ENCODE assay signal across 10 cellular contexts in the genomic region with DNA sequence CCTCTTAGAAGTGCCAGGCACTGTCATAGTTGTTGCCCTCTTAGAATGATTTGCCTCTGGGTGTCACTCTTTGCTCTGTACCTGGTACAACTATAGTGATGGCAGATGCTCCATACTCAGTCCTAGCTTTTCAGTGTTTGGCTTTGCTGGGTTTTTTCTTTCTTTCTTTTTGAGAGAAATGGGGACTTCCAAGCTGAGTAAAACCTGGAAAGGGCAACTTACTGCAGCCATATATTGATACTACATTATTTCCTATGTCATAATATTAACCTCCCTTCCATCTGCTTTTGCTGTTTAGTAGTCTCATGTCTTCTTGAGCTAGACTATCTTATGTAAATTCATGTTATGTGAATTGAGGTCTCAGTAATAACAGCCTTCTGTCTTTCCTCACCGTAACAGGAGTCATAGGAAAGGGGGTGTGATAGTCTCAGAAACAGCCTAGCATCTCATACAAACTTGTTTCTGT. TPM values are rescaled to one million over a fixed set of nuclear protein-coding genes. Genes with fewer than 3 reads are reported as not detected.
DNase-seq lines count a peak whose midpoint lies in the region; ATAC-seq, FAIRE-seq and TF ChIP-seq lines count a peak whose summit lies in the region.
"Had no signal": no experiment of that assay in that cellular context is flagged by ENCODE, and none has a peak within 500 bp of the region (broad histone marks: within the 10 kb centered on the region; RNA-seq: fewer than 3 reads in every experiment).

No MANE protein-coding gene starts in this region.

- H3K36me3 ChIP-seq in GM12878 (ENCODE audit: control insufficient read depth in 2 of 2, insufficient read depth in 2 of 2, low read length in 1 of 2) (no peaks in the 10 kb centered on the region), psoas muscle (ENCODE audit: insufficient read depth in 1 of 2, low read depth in 1 of 2) (no peaks in the 10 kb centered on the region)

- BruUV-seq in GM12878 (replicated peaks; lab: Mats Ljungman, UMichigan): no TSS peak

- TF ChIP-seq CTCF in GM12878 (IDR thresholded peaks at IDR 0.05 in 2 of 3, conservative IDR thresholded peaks at IDR 0.05 in 1 of 3; ENCODE audit: control insufficient read depth in 2 of 3, extremely low read depth in 1 of 3, insufficient read depth in 1 of 3, low read depth in 3 of 3, low read length in 3 of 3) (peak in 1 of 3 experiments; percentile 13; a peak in 1 of 6 replicates), psoas muscle (IDR thresholded peaks at IDR 0.05) (no peak)

- no peaks in the 10 kb centered on the region for H3K27me3 ChIP-seq in GM12878 (replicated peaks in 1 of 2; ENCODE audit: control insufficient read depth in 2 of 2, insufficient read depth in 2 of 2, low read length in 1 of 2)
- H3K27me3 ChIP-seq in psoas muscle (ENCODE audit: insufficient read depth in 3 of 3, low read length in 2 of 3): no peaks in the 10 kb centered on the region

- in situ Hi-C loops in GM12878 (cut with MboI): no loop called here

- peak; percentile 57; the same call in 1 of the 2 replicates for TF ChIP-seq RAD21 in GM12878 (IDR thresholded peaks at IDR 0.05; ENCODE audit: insufficient read depth, low read depth, low read length)

- H3K27ac ChIP-seq in GM12878 (ENCODE audit: control insufficient read depth, insufficient read depth) (peak overlapping the region; percentile 24), psoas muscle (no peak overlapping the region)

- WGBS in GM12878 (ENCODE audit: insufficient coverage, insufficient replicate concordance, low lambda C conversion rate, missing lambda C conversion rate): 7% methylated on average over 1 of the region's 1 CpG
- 94 to 100% (median 95%) methylated on average over 1 of the region's 1 CpG for WGBS in psoas muscle, 3 donors

- no peaks in the 10 kb centered on the region for H3K79me2 ChIP-seq in GM12878 (ENCODE audit: control insufficient read depth, insufficient read depth, low read length)

- CTCF ChIA-PET in GM12878 (lab: Yijun Ruan, JAX): interaction anchor here (0.7 to 1.7 kb wide), 9 partner anchors 12 to 225 kb away, joined by 3 to 5 read pairs (median 4); no protein-coding TSS in a partner anchor

- H3K4me1 ChIP-seq in GM12878 (ENCODE audit: control insufficient read depth, insufficient read depth, low read length) (peaks cover 26% of the 10 kb centered on the region), psoas muscle (no peaks in the 10 kb centered on the region)

- H4K20me1 ChIP-seq in GM12878 (ENCODE audit: control insufficient read depth, insufficient read depth): no peaks in the 10 kb centered on the region

- no peak for TF ChIP-seq POLR2A in GM12878 (IDR thresholded peaks at IDR 0.05; ENCODE audit: low read depth, low read length)

- SMC1A ChIA-PET in GM12878 (lab: Charles Lee; ENCODE audit: uncharacterized antibody, unreplicated experiment): interaction anchor here (1.0 to 2.6 kb wide), 7 partner anchors 14 to 44 kb away, joined by 3 to 10 read pairs (median 5); no protein-coding TSS in a partner anchor

- intact Hi-C loops in GM12878 (cut with micrococcal nuclease; ENCODE audit: unreplicated experiment): no loop called here
- intact Hi-C loops in psoas muscle (cut with DNase I): no loop called here

- peak; percentile 72 for FAIRE-seq in GM12878 (lab: Jason Lieb, UNC)

- RAD21 ChIA-PET in GM12878 (lab: Charles Lee; ENCODE audit: unreplicated experiment): interaction anchor here (0.6 to 3.4 kb wide), 9 partner anchors 17 to 194 kb away, joined by 3 to 14 read pairs (median 3); no protein-coding TSS in a partner anchor

- ATAC-seq in GM18858 (IDR thresholded peaks at IDR 0.05; ENCODE audit: unreplicated experiment) (peak; percentile 65), GM21360 (IDR thresholded peaks at IDR 0.05; ENCODE audit: unreplicated experiment) (peak; percentile 67), HG02981 (IDR thresholded peaks at IDR 0.05; ENCODE audit: unreplicated experiment) (peak; percentile 57), GM12878 (peak; percentile 93), psoas muscle (no peak)

- H3K9ac ChIP-seq in GM12878 (ENCODE audit: control insufficient read depth, insufficient read depth, low read length): no peak overlapping the region

- peak overlapping the region; percentile 4; the same call in 1 of the 2 replicates for H3K4me2 ChIP-seq in GM12878 (ENCODE audit: control insufficient read depth, insufficient read depth)

- H3K4me3 ChIP-seq in GM12878: no peak overlapping the region
- H3K4me3 ChIP-seq in psoas muscle: no peak overlapping the region

- TF ChIP-seq EP300 in GM12878 (IDR thresholded peaks at IDR 0.05; ENCODE audit: borderline replicate concordance in 1 of 2, control insufficient read depth in 1 of 2, low read depth in 2 of 2, low read length in 2 of 2): no peak

- POLR2A ChIA-PET in GM12878 (lab: Charles Lee): interaction anchor here (1.7 kb wide), 1 partner anchor 18 kb away, joined by 6 read pairs; no protein-coding TSS in a partner anchor

- peak overlapping the region; percentile 23; the same call in 1 of the 2 replicates for H2AFZ ChIP-seq in GM12878 (ENCODE audit: control insufficient read depth, low read depth, low read length)

- DNase-seq in GM12878 (ENCODE audit: low read depth, low spot score) (peak; percentile 40), psoas muscle (no peak), NCI-H345 treated with DMSO at 0.1 percent for 48 hours (lab: John Stamatoyannopoulos, UW; ENCODE audit: unreplicated experiment) (no peak), cerebellum (ENCODE audit: low spot score) (no peak)
- DNase-seq: cerebellar nuclear complex, COR-L47, NCI-H1092 had no signal

- peaks cover 4% of the 10 kb centered on the region; the same call in 2 of the 3 replicates for H3K9me3 ChIP-seq in GM12878 (replicated peaks; ENCODE audit: control insufficient read depth, insufficient read depth, low read length)
- H3K9me3 ChIP-seq in psoas muscle: peaks cover 3% of the 10 kb centered on the region

TF ChIP-seq in GM12878, 131 proteins besides CTCF, POLR2A, EP300 and RAD21 (continues in another document):
- TF ChIP-seq CREM (IDR thresholded peaks at IDR 0.05; ENCODE audit: low read depth) (peak; percentile 60; the same call in 1 of the 2 replicates), BCL11A (IDR thresholded peaks at IDR 0.05; ENCODE audit: low read depth, low read length) (no peak; the same call in 1 of the 2 replicates), ZNF217 (IDR thresholded peaks at IDR 0.05) (no peak), ZNF622 (IDR thresholded peaks at IDR 0.05) (no peak), NR2C1 (IDR thresholded peaks at IDR 0.05) (no peak), MEF2B (IDR thresholded peaks at IDR 0.05; ENCODE audit: partially characterized antibody, poor library complexity, severe bottlenecking) (no peak), MXI1 (IDR thresholded peaks at IDR 0.05; ENCODE audit: low read depth, low read length) (no peak)
- TF ChIP-seq, protein P1, sequence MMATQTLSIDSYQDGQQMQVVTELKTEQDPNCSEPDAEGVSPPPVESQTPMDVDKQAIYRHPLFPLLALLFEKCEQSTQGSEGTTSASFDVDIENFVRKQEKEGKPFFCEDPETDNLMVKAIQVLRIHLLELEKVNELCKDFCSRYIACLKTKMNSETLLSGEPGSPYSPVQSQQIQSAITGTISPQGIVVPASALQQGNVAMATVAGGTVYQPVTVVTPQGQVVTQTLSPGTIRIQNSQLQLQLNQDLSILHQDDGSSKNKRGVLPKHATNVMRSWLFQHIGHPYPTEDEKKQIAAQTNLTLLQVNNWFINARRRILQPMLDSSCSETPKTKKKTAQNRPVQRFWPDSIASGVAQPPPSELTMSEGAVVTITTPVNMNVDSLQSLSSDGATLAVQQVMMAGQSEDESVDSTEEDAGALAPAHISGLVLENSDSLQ (IDR thresholded peaks at IDR 0.05): no peak

RNA-seq across cellular contexts. Expression of a gene that starts 49.0 kb away (rescaled TPM):
- total RNA-seq in GM12878 (2013; cell fraction: nucleolus; rRNA removed): 12.6 and 12.7 TPM in 2 replicates
- total RNA-seq in GM12878 (2014; rRNA removed): 5.1 and 7.8 TPM in 2 replicates
- total RNA-seq in GM12878 (2014; rRNA removed; fragmentation: Illumina TruSeq; extraction: Trizol): 9.3 and 9.7 TPM in 2 replicates
- 8.7 and 10.0 TPM in 2 replicates for total RNA-seq in GM12878 (2021)
- 1.2 TPM for polyA plus RNA-seq in GM12878 (2011; ENCODE audit: low read depth)
- 0.46 and 0.62 TPM in 2 replicates for polyA plus RNA-seq in GM12878 (2011; rRNA removed)
- 0.30 and 0.39 TPM in 2 replicates for polyA plus RNA-seq in GM12878 (2011; cell fraction: cytosol; rRNA removed)
- 0.78 and 0.82 TPM in 2 replicates for polyA plus RNA-seq in GM12878 (2011; cell fraction: nucleus; rRNA removed)
- polyA plus RNA-seq in GM12878 (2012): 1.7 and 2.6 TPM in 2 replicates
- 8.8 and 10.3 TPM in 2 replicates for polyA plus RNA-seq in GM12878 (2014; fragmentation: Illumina TruSeq; extraction: Trizol)
- 1 to 10 TPM; 1.1 to 2.0 TPM for polyA plus RNA-seq in GM12878 (2014; fragmentation: Nextera tagmentation; extraction: Ambion mirVana)
- polyA plus RNA-seq in GM12878 (2014; rRNA removed): 4.7 and 5.4 TPM in 2 replicates
- polyA plus RNA-seq in GM12878 (2016; fragmentation: Nextera tagmentation; extraction: Ambion mirVana): 1 to 10 TPM; 6.6 to 7.2 TPM
- 0.21 and 0.80 TPM in 2 replicates for polyA minus RNA-seq in GM12878 (2011; rRNA and poly(A)+ RNA removed)
- 1.2 TPM in 1 of 2 replicates, not detected in the other for polyA minus RNA-seq in GM12878 (2011; cell fraction: cytosol; rRNA and poly(A)+ RNA removed)
- polyA minus RNA-seq in GM12878 (2011; cell fraction: nucleus; rRNA and poly(A)+ RNA removed): 0.73 and 1.5 TPM in 2 replicates
- 1 to 10 TPM in 1 of 4 donors, under 1 TPM in 3; 0.69 to 2.3 (median 0.81) TPM for total RNA-seq in psoas muscle
- 1 to 10 TPM in 1 of 3 donors, under 1 TPM in 2; 0.41 to 1.3 (median 0.47) TPM for polyA plus RNA-seq in psoas muscle
- 3.9 TPM for total RNA-seq in cerebellum

RNA-seq across cellular contexts. Expression of a gene that starts 49.1 kb away (rescaled TPM):
- total RNA-seq in GM12878 (2013; cell fraction: nucleolus; rRNA removed): 4.8 and 5.0 TPM in 2 replicates
- total RNA-seq in GM12878 (2014; rRNA removed) (8.7 and 14.2 TPM in 2 replicates), GM12878 (2014; rRNA removed; fragmentation: Illumina TruSeq; extraction: Trizol) (4.5 and 4.7 TPM in 2 replicates), GM12878 (2021) (4.8 and 5.1 TPM in 2 replicates), psoas muscle (under 1 TPM; 0.50 to 0.77 (median 0.66) TPM), cerebellum (0.18 TPM)
- 1.4 TPM for polyA plus RNA-seq in GM12878 (2011; ENCODE audit: low read depth)
- polyA plus RNA-seq in GM12878 (2011; rRNA removed) (0.32 and 0.38 TPM in 2 replicates), GM12878 (2014; fragmentation: Illumina TruSeq; extraction: Trizol) (3.4 and 5.1 TPM in 2 replicates), GM12878 (2014; fragmentation: Nextera tagmentation; extraction: Ambion mirVana) (1 to 10 TPM; 7.9 to 8.9 TPM), GM12878 (2014; rRNA removed) (6.0 and 6.9 TPM in 2 replicates), GM12878 (2016; fragmentation: Nextera tagmentation; extraction: Ambion mirVana) (1 to 10 TPM; 3.9 to 5.1 TPM), psoas muscle (1 to 10 TPM in 1 of 3 donors, under 1 TPM in 2; 0.15 to 1.1 (median 0.38) TPM)
- polyA plus RNA-seq in GM12878 (2011; cell fraction: cytosol; rRNA removed): 0.10 and 0.48 TPM in 2 replicates
- polyA plus RNA-seq in GM12878 (2011; cell fraction: nucleus; rRNA removed): 0.20 and 0.30 TPM in 2 replicates
- 3.3 and 3.4 TPM in 2 replicates for polyA plus RNA-seq in GM12878 (2012)
- 0.95 TPM in 1 of 2 replicates, not detected in the other for polyA minus RNA-seq in GM12878 (2011; rRNA and poly(A)+ RNA removed)
- polyA minus RNA-seq in GM12878 (2011; cell fraction: cytosol; rRNA and poly(A)+ RNA removed): 1.0 TPM in 1 of 2 replicates, not detected in the other
- polyA minus RNA-seq in GM12878 (2011; cell fraction: nucleus; rRNA and poly(A)+ RNA removed): not detected in 2 replicates

Comparison
In these comparisons a context has a peak if more than half of its experiments do, and no peak if none do; other contexts are left out.
1. ATAC-seq: peak in GM18858 (single experiment), GM21360 (single experiment), HG02981 (single experiment) and GM12878 (single experiment); none in psoas muscle (0 of 4).